In genomic region chr6:35688605-35689322, GRCh38 we compare ENCODE assay signal across 8 cellular contexts. TPM values are rescaled to one million over a fixed set of nuclear protein-coding genes. Genes with fewer than 3 reads are reported as not detected.
A peak's percentile ranks its signal among the peaks of the same experiment; 100 is the strongest.
DNase-seq lines count a peak whose midpoint lies in the region; ATAC-seq and TF ChIP-seq lines count a peak whose summit lies in the region.

Gene FKBP5, minus strand, starts transcription at chr6:35688915. Its CDS starts 46,091 bp downstream, at chr6:35642824.

- H3K4me2 ChIP-seq in OCI-LY1 (ENCODE audit: low read length) = peak within 1 kb of the TSS; percentile 71

- intact Hi-C loops in CD4-positive, alpha-beta T cell (cut with DNase I, micrococcal nuclease) = loop anchor here (1.0 to 5.0 kb wide), 6 partner anchors 20 to 106 kb away; no protein-coding TSS in a partner anchor

- H3F3A ChIP-seq in OCI-LY1 (ENCODE audit: insufficient read depth, low read length) = no peaks in the 10 kb centered on the region

- peaks cover 19% of the 10 kb centered on the region for H3K4me1 Mint-ChIP-seq in CD4-positive, alpha-beta T cell (ENCODE audit: low read depth)

- peaks cover 13% of the 10 kb centered on the region for H3K36me3 ChIP-seq in OCI-LY1 (ENCODE audit: insufficient read depth, low read length)
- H3K36me3 ChIP-seq in mucosa of rectum (ENCODE audit: control insufficient read depth in 2 of 2, insufficient read depth in 2 of 2, low read length in 2 of 2) = peaks cover 0 to 3% of the 10 kb centered on the region in 2 donors

- H3K4me1 ChIP-seq in OCI-LY1 (ENCODE audit: insufficient read depth, low read length, severe bottlenecking) (peaks cover 24% of the 10 kb centered on the region), mucosa of rectum (ENCODE audit: control insufficient read depth in 2 of 2, insufficient read depth in 2 of 2, low read length in 2 of 2) (peaks cover 0 to 5% of the 10 kb centered on the region in 2 donors)

- CTCF ChIA-PET in CD4-positive, alpha-beta T cell (lab: Charles Lee) = interaction anchor here (0.9 to 3.4 kb wide), 4 partner anchors 30 to 104 kb away, joined by 3 to 20 read pairs (median 4); partner anchors contain the start of gene ARMC12

- no peak within 1 kb of the TSS for H2AFZ ChIP-seq in OCI-LY1 (ENCODE audit: low read length)

- peak within 1 kb of the TSS; percentile 99 for H3K4me3 Mint-ChIP-seq in CD4-positive, alpha-beta T cell

- peak; percentile 88 for ATAC-seq in CD4-positive, alpha-beta T cell (ENCODE audit: poor library complexity)
- peak; percentile 83 for ATAC-seq in GM19372 (IDR thresholded peaks at IDR 0.05; ENCODE audit: low read depth, unreplicated experiment)
- peak; percentile 90 for ATAC-seq in HG03521 (IDR thresholded peaks at IDR 0.05; ENCODE audit: unreplicated experiment)

- POLR2A ChIA-PET in CD4-positive, alpha-beta T cell (lab: Charles Lee) = interaction anchor here (0.5 to 4.5 kb wide), 11 partner anchors 8 to 384 kb away, joined by 3 to 69 read pairs (median 3); no protein-coding TSS in a partner anchor

- peak within 1 kb of the TSS; percentile 91 for H3K27ac Mint-ChIP-seq in CD4-positive, alpha-beta T cell

- peak within 1 kb of the TSS; percentile 67 for H3K27ac ChIP-seq in CD4-positive, alpha-beta T cell (ENCODE audit: low read depth, low read length)
- H3K27ac ChIP-seq in OCI-LY1 (ENCODE audit: low read depth, low read length, poor library complexity, severe bottlenecking) = peak within 1 kb of the TSS; percentile 89
- peak within 1 kb of the TSS; percentile 91 to 92 for H3K27ac ChIP-seq in mucosa of rectum (ENCODE audit: low read depth in 2 of 2, low read length in 2 of 2)

- H4K20me1 ChIP-seq in OCI-LY1 (ENCODE audit: insufficient read depth, low read length) = no peaks in the 10 kb centered on the region

- no peaks in the 10 kb centered on the region for H3K9me3 ChIP-seq in CD4-positive, alpha-beta T cell (ENCODE audit: control insufficient read depth, low read length)
- H3K9me3 ChIP-seq in OCI-LY1 (ENCODE audit: low read length) = no peaks in the 10 kb centered on the region
- no peaks in the 10 kb centered on the region for H3K9me3 ChIP-seq in mucosa of rectum (ENCODE audit: control insufficient read depth in 2 of 2, low read length in 2 of 2)

- no peaks in the 10 kb centered on the region for H3K9me3 Mint-ChIP-seq in CD4-positive, alpha-beta T cell

- TF ChIP-seq CTCF in CD4-positive, alpha-beta T cell (IDR thresholded peaks at IDR 0.05) = no peak
- no peak for TF ChIP-seq CTCF in OCI-LY1 (IDR thresholded peaks at IDR 0.05; ENCODE audit: low read length)
- no peak for TF ChIP-seq CTCF in epithelial cell of proximal tubule (conservative IDR thresholded peaks at IDR 0.05; ENCODE audit: low read depth, low read length)

- peak within 1 kb of the TSS; percentile 90 for H3K9ac ChIP-seq in OCI-LY1 (ENCODE audit: low read length)
- peak within 1 kb of the TSS; percentile 89 to 99 for H3K9ac ChIP-seq in mucosa of rectum (ENCODE audit: low read depth in 1 of 2, low read length in 2 of 2)

- no peaks in the 10 kb centered on the region for H3K9me2 ChIP-seq in OCI-LY1 (ENCODE audit: low read depth, low read length)

- peaks cover 28% of the 10 kb centered on the region for H3K36me3 Mint-ChIP-seq in CD4-positive, alpha-beta T cell (ENCODE audit: low read depth)

- peak within 1 kb of the TSS; percentile 88 for H3K4me3 ChIP-seq in OCI-LY1 (ENCODE audit: low read depth, low read length, poor library complexity, severe bottlenecking)
- H3K4me3 ChIP-seq in epithelial cell of proximal tubule (ENCODE audit: low read depth, low read length) = peak within 1 kb of the TSS; percentile 89
- H3K4me3 ChIP-seq in mucosa of rectum (ENCODE audit: low read length in 2 of 2) = peak within 1 kb of the TSS; percentile 85 to 99

- H3K79me2 ChIP-seq in OCI-LY1 (ENCODE audit: insufficient read depth, low read length) = peaks cover 45% of the 10 kb centered on the region

- peak; percentile 73 to 86 (median 82) for DNase-seq in CD4-positive, alpha-beta T cell
- DNase-seq in activated T-cell treated with anti-CD3 and anti-CD28 coated beads for 48 hours (ENCODE audit: low read depth) = peak; percentile 91
- DNase-seq in epithelial cell of proximal tubule (ENCODE audit: low read depth) = no peak
- DNase-seq in stimulated activated CD8-positive, alpha-beta memory T cell treated with anti-CD3 and anti-CD28 coated beads, Interleukin-4, amount 100 ng/mL, for 48 hours = peak; percentile 94

- H3K27me3 Mint-ChIP-seq in CD4-positive, alpha-beta T cell = no peaks in the 10 kb centered on the region

- no peaks in the 10 kb centered on the region for H3K27me3 ChIP-seq in CD4-positive, alpha-beta T cell (ENCODE audit: control insufficient read depth, insufficient read depth, low read length)
- no peaks in the 10 kb centered on the region for H3K27me3 ChIP-seq in OCI-LY1 (ENCODE audit: insufficient read depth, low read length)
- H3K27me3 ChIP-seq in mucosa of rectum (ENCODE audit: control insufficient read depth in 2 of 2, insufficient read depth in 2 of 2, low read length in 2 of 2) = no peaks in the 10 kb centered on the region

RNA-seq across cellular contexts. Expression of gene FKBP5, which starts in this region (rescaled TPM):
- 10 to 100 TPM; 72.6 to 75.9 TPM for total RNA-seq in CD4-positive, alpha-beta T cell
- 16.5 and 24.2 TPM in 2 replicates for total RNA-seq in epithelial cell of proximal tubule
